1 cellular context compared by ENCODE assay signal in the genomic region with DNA sequence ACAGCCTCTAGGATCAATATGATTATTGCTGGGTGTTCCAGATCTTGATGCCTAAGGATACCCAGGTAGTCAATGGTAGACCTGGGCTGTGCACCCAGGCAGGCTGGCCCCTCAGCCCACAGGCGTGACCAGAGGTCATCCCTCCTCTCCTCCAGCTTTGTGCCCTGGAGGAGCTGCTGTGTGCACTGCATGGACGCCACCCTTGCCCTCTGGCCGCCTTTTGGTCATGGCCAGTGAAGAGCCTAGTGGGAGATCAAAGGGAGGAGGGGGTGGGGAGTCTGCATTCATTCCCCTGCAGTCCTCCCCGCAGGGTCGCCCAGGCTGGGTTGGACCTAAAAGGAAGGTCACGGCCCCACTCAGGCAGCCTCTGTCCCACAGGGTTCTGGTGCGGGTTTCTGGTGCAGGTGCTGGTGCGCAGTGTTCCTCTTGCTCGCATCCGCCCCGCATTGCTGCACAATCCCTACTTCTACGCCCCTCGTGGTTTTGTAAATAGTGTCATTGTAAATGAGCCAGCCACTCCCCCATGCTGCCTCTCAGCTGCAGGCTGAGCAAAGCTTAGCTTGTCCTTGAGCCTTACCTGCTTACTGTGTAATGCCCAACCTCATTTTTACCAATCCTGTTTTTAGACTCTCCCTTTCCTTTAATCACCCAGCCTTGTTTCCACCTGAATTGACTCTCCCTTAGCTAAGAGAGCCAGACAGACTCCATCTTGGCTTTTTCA.
TF ChIP-seq lines count a peak whose summit lies in the region.

No MANE protein-coding gene starts in this region.

TF ChIP-seq in K562, 482 proteins besides CTCF, POLR2A, EP300 and RAD21 (continued from another document and continues in another):
- TF ChIP-seq ZNF644 (tag; IDR thresholded peaks at IDR 0.05; ENCODE audit: low read depth) (0 out of 2 replicates have a peak, but pooled peaks have one; percentile 50), NELFE (IDR thresholded peaks at IDR 0.05; ENCODE audit: insufficient read depth, insufficient read length) (no peak), LARP7 (IDR thresholded peaks at IDR 0.05) (no peak), NEUROD1 (IDR thresholded peaks at IDR 0.05; ENCODE audit: borderline replicate concordance, low read depth, low read length, partially characterized antibody) (no peak), CTCFL (IDR thresholded peaks at IDR 0.05; ENCODE audit: borderline replicate concordance, insufficient read depth, low read depth, low read length, poor library complexity, severe bottlenecking) (no peak), TARDBP (IDR thresholded peaks at IDR 0.05) (no peak), ATF7 (IDR thresholded peaks at IDR 0.05) (no peak), STAT5B (CRISPR knock-in tag; IDR thresholded peaks at IDR 0.05) (no peak), POLR2B (IDR thresholded peaks at IDR 0.05; ENCODE audit: low read depth, partially characterized antibody) (no peak), TRIM24 (IDR thresholded peaks at IDR 0.05) (no peak), DMBX1 (CRISPR knock-in tag; IDR thresholded peaks at IDR 0.05; ENCODE audit: borderline replicate concordance) (peak; percentile 97), FOXA3 (CRISPR knock-in tag; conservative IDR thresholded peaks at IDR 0.05 in 1 of 2, IDR thresholded peaks at IDR 0.05 in 1 of 2) (no peak), RBM34 (IDR thresholded peaks at IDR 0.05; ENCODE audit: borderline replicate concordance, insufficient read depth, low read length) (no peak), FOS (IDR thresholded peaks at IDR 0.05; ENCODE audit: extremely low read depth, insufficient read length) (no peak), MIER1 (IDR thresholded peaks at IDR 0.05; ENCODE audit: low read depth) (no peak), ZBTB49 (CRISPR knock-in tag; IDR thresholded peaks at IDR 0.05; ENCODE audit: borderline replicate concordance) (no peak), ZNF695 (CRISPR knock-in tag; IDR thresholded peaks at IDR 0.05) (no peak), CREB3L1 (IDR thresholded peaks at IDR 0.05; ENCODE audit: borderline replicate concordance, low read depth) (no peak), ID3 (CRISPR knock-in tag; IDR thresholded peaks at IDR 0.05) (0 out of 2 replicates have a peak, but pooled peaks have one; percentile 47), ID3 (tag; IDR thresholded peaks at IDR 0.05) (peak; percentile 98), ELF2 (CRISPR knock-in tag; IDR thresholded peaks at IDR 0.05) (no peak), PRMT5 (CRISPR knock-in tag; IDR thresholded peaks at IDR 0.05) (no peak), HSF4 (CRISPR knock-in tag; IDR thresholded peaks at IDR 0.05; ENCODE audit: borderline replicate concordance) (peak; percentile 71; the same call in 1 of the 2 replicates), ZNF830 (CRISPR knock-in tag; IDR thresholded peaks at IDR 0.05) (no peak), ZFP30 (CRISPR knock-in tag; IDR thresholded peaks at IDR 0.05; ENCODE audit: borderline replicate concordance) (no peak), ARID1B (IDR thresholded peaks at IDR 0.05) (no peak), CHCHD3 (CRISPR knock-in tag; IDR thresholded peaks at IDR 0.05) (no peak), MCM2 (IDR thresholded peaks at IDR 0.05; ENCODE audit: low read depth) (no peak), EWSR1 (IDR thresholded peaks at IDR 0.05; ENCODE audit: borderline replicate concordance, low read depth, partially characterized antibody) (no peak), CREB5 (CRISPR knock-in tag; IDR thresholded peaks at IDR 0.05) (no peak), ZNF232 (CRISPR knock-in tag; IDR thresholded peaks at IDR 0.05) (no peak), PPARD (CRISPR knock-in tag; IDR thresholded peaks at IDR 0.05) (no peak), C11orf30 (IDR thresholded peaks at IDR 0.05; ENCODE audit: low read depth) (no peak), CBFB (CRISPR knock-in tag; IDR thresholded peaks at IDR 0.05) (no peak), ZZZ3 (IDR thresholded peaks at IDR 0.05) (no peak), HNRNPL (IDR thresholded peaks at IDR 0.05; ENCODE audit: low read depth, low read length) (no peak), RB1 (IDR thresholded peaks at IDR 0.05; ENCODE audit: low read depth) (no peak)
- TF ChIP-seq, protein P1, sequence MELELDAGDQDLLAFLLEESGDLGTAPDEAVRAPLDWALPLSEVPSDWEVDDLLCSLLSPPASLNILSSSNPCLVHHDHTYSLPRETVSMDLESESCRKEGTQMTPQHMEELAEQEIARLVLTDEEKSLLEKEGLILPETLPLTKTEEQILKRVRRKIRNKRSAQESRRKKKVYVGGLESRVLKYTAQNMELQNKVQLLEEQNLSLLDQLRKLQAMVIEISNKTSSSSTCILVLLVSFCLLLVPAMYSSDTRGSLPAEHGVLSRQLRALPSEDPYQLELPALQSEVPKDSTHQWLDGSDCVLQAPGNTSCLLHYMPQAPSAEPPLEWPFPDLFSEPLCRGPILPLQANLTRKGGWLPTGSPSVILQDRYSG (tag; conservative IDR thresholded peaks at IDR 0.05; ENCODE audit: low read depth) = peak; percentile 79; the same call in 1 of the 2 replicates
- TF ChIP-seq, protein P2, sequence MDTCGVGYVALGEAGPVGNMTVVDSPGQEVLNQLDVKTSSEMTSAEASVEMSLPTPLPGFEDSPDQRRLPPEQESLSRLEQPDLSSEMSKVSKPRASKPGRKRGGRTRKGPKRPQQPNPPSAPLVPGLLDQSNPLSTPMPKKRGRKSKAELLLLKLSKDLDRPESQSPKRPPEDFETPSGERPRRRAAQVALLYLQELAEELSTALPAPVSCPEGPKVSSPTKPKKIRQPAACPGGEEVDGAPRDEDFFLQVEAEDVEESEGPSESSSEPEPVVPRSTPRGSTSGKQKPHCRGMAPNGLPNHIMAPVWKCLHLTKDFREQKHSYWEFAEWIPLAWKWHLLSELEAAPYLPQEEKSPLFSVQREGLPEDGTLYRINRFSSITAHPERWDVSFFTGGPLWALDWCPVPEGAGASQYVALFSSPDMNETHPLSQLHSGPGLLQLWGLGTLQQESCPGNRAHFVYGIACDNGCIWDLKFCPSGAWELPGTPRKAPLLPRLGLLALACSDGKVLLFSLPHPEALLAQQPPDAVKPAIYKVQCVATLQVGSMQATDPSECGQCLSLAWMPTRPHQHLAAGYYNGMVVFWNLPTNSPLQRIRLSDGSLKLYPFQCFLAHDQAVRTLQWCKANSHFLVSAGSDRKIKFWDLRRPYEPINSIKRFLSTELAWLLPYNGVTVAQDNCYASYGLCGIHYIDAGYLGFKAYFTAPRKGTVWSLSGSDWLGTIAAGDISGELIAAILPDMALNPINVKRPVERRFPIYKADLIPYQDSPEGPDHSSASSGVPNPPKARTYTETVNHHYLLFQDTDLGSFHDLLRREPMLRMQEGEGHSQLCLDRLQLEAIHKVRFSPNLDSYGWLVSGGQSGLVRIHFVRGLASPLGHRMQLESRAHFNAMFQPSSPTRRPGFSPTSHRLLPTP (IDR thresholded peaks at IDR 0.05; ENCODE audit: borderline replicate concordance, extremely low read depth, insufficient read length) = no peak
- TF ChIP-seq, protein P3, sequence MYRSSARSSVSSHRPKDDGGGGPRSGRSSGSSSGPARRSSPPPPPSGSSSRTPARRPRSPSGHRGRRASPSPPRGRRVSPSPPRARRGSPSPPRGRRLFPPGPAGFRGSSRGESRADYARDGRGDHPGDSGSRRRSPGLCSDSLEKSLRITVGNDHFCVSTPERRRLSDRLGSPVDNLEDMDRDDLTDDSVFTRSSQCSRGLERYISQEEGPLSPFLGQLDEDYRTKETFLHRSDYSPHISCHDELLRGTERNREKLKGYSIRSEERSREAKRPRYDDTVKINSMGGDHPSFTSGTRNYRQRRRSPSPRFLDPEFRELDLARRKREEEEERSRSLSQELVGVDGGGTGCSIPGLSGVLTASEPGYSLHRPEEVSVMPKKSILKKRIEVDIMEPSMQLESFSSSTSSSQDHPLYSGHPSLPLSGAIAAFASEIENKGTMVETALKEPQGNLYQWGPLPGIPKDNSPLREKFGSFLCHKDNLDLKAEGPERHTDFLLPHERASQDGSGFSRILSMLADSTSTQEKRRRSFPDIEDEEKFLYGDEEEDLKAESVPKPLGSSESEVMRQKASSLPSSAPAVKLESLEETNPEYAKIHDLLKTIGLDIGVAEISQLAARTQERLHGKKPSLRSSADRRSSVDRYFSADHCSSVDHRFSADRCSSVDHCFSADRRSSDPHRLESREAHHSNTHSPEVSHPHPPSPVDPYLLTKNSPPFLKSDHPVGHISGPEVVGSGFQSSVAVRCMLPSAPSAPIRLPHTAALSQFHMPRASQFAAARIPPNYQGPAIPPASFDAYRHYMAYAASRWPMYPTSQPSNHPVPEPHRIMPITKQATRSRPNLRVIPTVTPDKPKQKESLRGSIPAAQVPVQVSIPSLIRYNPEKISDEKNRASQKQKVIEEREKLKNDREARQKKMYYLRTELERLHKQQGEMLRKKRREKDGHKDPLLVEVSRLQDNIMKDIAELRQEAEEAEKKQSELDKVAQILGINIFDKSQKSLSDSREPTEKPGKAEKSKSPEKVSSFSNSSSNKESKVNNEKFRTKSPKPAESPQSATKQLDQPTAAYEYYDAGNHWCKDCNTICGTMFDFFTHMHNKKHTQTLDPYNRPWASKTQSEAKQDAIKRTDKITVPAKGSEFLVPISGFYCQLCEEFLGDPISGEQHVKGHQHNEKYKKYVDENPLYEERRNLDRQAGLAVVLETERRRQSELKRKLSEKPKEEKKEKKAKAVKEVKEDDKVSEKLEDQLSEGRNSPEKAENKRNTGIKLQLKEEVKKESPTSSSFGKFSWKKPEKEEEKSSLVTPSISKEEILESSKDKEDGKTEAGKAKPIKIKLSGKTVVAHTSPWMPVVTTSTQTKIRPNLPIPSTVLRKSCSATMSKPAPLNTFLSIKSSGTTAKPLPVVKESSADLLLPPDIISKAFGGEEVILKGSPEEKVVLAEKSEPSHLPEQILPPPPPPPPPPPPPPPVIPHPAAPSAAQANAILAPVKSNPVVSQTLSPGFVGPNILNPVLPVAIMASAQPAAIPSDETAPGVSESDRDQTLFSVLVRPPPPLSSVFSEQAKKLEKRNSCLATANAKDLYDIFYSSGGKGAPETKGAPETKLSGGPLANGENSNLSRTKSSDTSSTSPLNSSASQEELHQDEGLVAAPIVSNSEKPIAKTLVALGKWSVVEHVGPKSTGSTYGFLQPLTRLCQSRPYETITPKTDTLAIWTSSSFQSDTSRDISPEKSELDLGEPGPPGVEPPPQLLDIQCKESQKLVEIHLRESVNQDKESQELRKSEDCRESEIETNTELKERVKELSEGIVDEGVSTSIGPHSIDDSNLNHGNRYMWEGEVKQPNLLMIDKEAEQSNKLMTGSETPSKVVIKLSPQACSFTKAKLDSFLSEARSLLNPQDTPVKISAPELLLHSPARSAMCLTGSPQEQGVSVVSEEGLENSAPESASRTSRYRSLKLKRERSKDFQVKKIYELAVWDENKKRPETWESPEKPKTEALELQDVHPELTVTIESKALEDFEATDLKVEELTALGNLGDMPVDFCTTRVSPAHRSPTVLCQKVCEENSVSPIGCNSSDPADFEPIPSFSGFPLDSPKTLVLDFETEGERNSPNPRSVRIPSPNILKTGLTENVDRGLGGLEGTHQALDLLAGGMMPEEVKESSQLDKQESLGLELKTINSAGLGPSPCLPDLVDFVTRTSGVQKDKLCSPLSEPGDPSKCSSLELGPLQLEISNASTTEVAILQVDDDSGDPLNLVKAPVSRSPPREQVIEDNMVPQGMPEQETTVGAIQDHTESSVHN (IDR thresholded peaks at IDR 0.05; ENCODE audit: borderline replicate concordance in 1 of 2, low read depth in 1 of 2) = no peak
